21 cellular contexts compared by ENCODE assay signal in genomic region chr10:58556516-58556915, GRCh38. TPM values are rescaled to one million over a fixed set of nuclear protein-coding genes. Genes with fewer than 3 reads are reported as not detected.
"Had no signal": no experiment of that assay in that cellular context is flagged by ENCODE, and none has a peak within 500 bp of the region (broad histone marks: within the 10 kb centered on the region; RNA-seq: fewer than 3 reads in every experiment).

No MANE protein-coding gene starts in this region.

- FAIRE-seq: frontal cortex had no signal

- H3K27ac ChIP-seq: dorsolateral prefrontal cortex, heart left ventricle, neural progenitor cell, prostate gland, spleen had no signal

- H3K4me1 ChIP-seq: heart left ventricle, neural progenitor cell, prostate gland, spleen had no signal

- DNase-seq: cortex of kidney; dorsolateral prefrontal cortex; effector CD8-positive, alpha-beta T cell; heart left ventricle; hippocampal formation; mammary epithelial cell; mucosa of descending colon; naive thymus-derived CD8-positive, alpha-beta T cell; nucleus accumbens; pancreas; spleen; stimulated activated CD4-positive, alpha-beta T cell treated with anti-CD3 and anti-CD28 coated beads, Interleukin-15, amount 100 ng/mL, for 24 hours; stimulated activated CD4-positive, alpha-beta T cell treated with anti-CD3 and anti-CD28 coated beads, Interleukin-1b, Interleukin-23, amount 100 ng/mL, for 48 hours; stimulated activated CD4-positive, alpha-beta T cell treated with anti-CD3 and anti-CD28 coated beads, Interleukin-4, amount 100 ng/mL, for 24 hours; trophoblast cell had no signal

- H3K9me3 ChIP-seq: prostate gland had no signal

- H3K9ac ChIP-seq: neural progenitor cell had no signal

- H2AFZ ChIP-seq: neural progenitor cell had no signal

- H3K4me2 ChIP-seq: neural progenitor cell had no signal

- H3K36me3 ChIP-seq: heart left ventricle, neural progenitor cell, pancreas, prostate gland, spleen had no signal

- H3K27me3 ChIP-seq: dorsolateral prefrontal cortex, heart left ventricle, neural progenitor cell, pancreas, spleen had no signal

- H3K4me3 ChIP-seq: dorsolateral prefrontal cortex, heart left ventricle, mucosa of descending colon, neural progenitor cell, pancreas, prostate gland, spleen had no signal

- ATAC-seq: esophagus mucosa; heart left ventricle; mucosa of descending colon; naive thymus-derived CD8-positive, alpha-beta T cell; sciatic nerve; stimulated activated memory B cell treated with anti-CD40 and anti-IgM and Interleukin-4, amounts not matched to agents 10 μg/mL and 1 μg/mL and 100 μg/mL, for 72 hours had no signal

RNA-seq across cellular contexts. Expression of gene BICC1, which starts 43.8 kb away (rescaled TPM):
- total RNA-seq: naive thymus-derived CD8-positive, alpha-beta T cell had no signal
- polyA plus RNA-seq: naive thymus-derived CD8-positive, alpha-beta T cell had no signal
